Comparison of ENCODE assay signal across 8 cellular contexts in genomic region chr17:82204831-82205719, GRCh38. TPM values are rescaled to one million over a fixed set of nuclear protein-coding genes. Genes with fewer than 3 reads are reported as not detected.
DNase-seq lines count a peak whose midpoint lies in the region; ATAC-seq and TF ChIP-seq lines count a peak whose summit lies in the region.

No MANE protein-coding gene starts in this region.

- H3K4me3 Mint-ChIP-seq in brain, result peak overlapping the region in 3 of 5 experiments; percentile 41 to 67 (median 55)
- H3K4me3 Mint-ChIP-seq in natural killer cell treated with Interleukin-12 subunit alpha and Interleukin-12 subunit beta and Interleukin-15 and Interleukin-18, amount 100 ng/mL, for 72 hours, result peak overlapping the region; percentile 34

- H3K4me1 Mint-ChIP-seq in brain, result peaks cover 24% of the 10 kb centered on the region
- peaks cover 45 to 49% of the 10 kb centered on the region in 2 donors for H3K4me1 Mint-ChIP-seq in natural killer cell treated with Interleukin-12 subunit alpha and Interleukin-12 subunit beta and Interleukin-15 and Interleukin-18, amount 100 ng/mL, for 72 hours (ENCODE audit: low read depth in 2 of 2)

- H3K9me3 Mint-ChIP-seq in brain, result no peaks in the 10 kb centered on the region
- H3K9me3 Mint-ChIP-seq in natural killer cell treated with Interleukin-12 subunit alpha and Interleukin-12 subunit beta and Interleukin-15 and Interleukin-18, amount 100 ng/mL, for 72 hours, result no peaks in the 10 kb centered on the region

- peak overlapping the region; percentile 24 to 95 (median 78) for H3K27ac Mint-ChIP-seq in brain
- H3K27ac Mint-ChIP-seq in natural killer cell treated with Interleukin-12 subunit alpha and Interleukin-12 subunit beta and Interleukin-15 and Interleukin-18, amount 100 ng/mL, for 72 hours, result peak overlapping the region; percentile 74 to 84

- H3K36me3 Mint-ChIP-seq in brain, result peaks cover 6% of the 10 kb centered on the region
- no peaks in the 10 kb centered on the region for H3K36me3 Mint-ChIP-seq in natural killer cell treated with Interleukin-12 subunit alpha and Interleukin-12 subunit beta and Interleukin-15 and Interleukin-18, amount 100 ng/mL, for 72 hours

- TF ChIP-seq CTCF in brain (conservative IDR thresholded peaks at IDR 0.05), result no peak

- peak; percentile 70 to 82 for ATAC-seq in natural killer cell treated with Interleukin-12 subunit alpha and Interleukin-12 subunit beta and Interleukin-15 and Interleukin-18, amount 100 ng/mL, for 72 hours
- ATAC-seq in HG03108 (IDR thresholded peaks at IDR 0.05; ENCODE audit: unreplicated experiment) (no peak), HG02798 (IDR thresholded peaks at IDR 0.05; ENCODE audit: poor library complexity, unreplicated experiment) (no peak)

- peak; percentile 74 for DNase-seq in activated CD4-positive, alpha-beta T cell treated with anti-CD3 and anti-CD28 coated beads for 48 hours
- DNase-seq in activated CD4-positive, alpha-beta T cell treated with anti-CD3 and anti-CD28 coated beads for 1 hour, result no peak
- DNase-seq in NCI-H774 (lab: John Stamatoyannopoulos, UW), result peak; percentile 75
- DNase-seq in natural killer cell treated with Interleukin-12 subunit alpha and Interleukin-12 subunit beta and Interleukin-15 and Interleukin-18, amount 100 ng/mL, for 72 hours (ENCODE audit: low spot score), result no peak
- no peak for DNase-seq in foreskin melanocyte

- H3K27me3 Mint-ChIP-seq in brain, result peaks cover 2% of the 10 kb centered on the region
- H3K27me3 Mint-ChIP-seq in natural killer cell treated with Interleukin-12 subunit alpha and Interleukin-12 subunit beta and Interleukin-15 and Interleukin-18, amount 100 ng/mL, for 72 hours, result no peaks in the 10 kb centered on the region

RNA-seq across cellular contexts. Expression of gene CCDC57, which starts 7.6 kb away (rescaled TPM):
- polyA plus RNA-seq in brain (ENCODE audit: insufficient read depth, low read depth, low replicate concordance), result 15.6 TPM
- 10 to 100 TPM; 34.0 to 82.2 TPM for total RNA-seq in natural killer cell treated with Interleukin-12 subunit alpha and Interleukin-12 subunit beta and Interleukin-15 and Interleukin-18, amount 100 ng/mL, for 72 hours

RNA-seq across cellular contexts. Expression of gene SLC16A3, which starts 23.8 kb away (rescaled TPM):
- 8.7 TPM for polyA plus RNA-seq in brain (ENCODE audit: insufficient read depth, low read depth, low replicate concordance)
- total RNA-seq in natural killer cell treated with Interleukin-12 subunit alpha and Interleukin-12 subunit beta and Interleukin-15 and Interleukin-18, amount 100 ng/mL, for 72 hours, result 100 to 1,000 TPM; 241 to 534 TPM

Comparison
In these comparisons a context has a peak if more than half of its experiments do, and no peak if none do; other contexts are left out.
1. DNase-seq: peak in activated CD4-positive, alpha-beta T cell treated with anti-CD3 and anti-CD28 coated beads for 48 hours (single experiment) and NCI-H774 (single experiment); none in activated CD4-positive, alpha-beta T cell treated with anti-CD3 and anti-CD28 coated beads for 1 hour (single experiment), natural killer cell treated with Interleukin-12 subunit alpha and Interleukin-12 subunit beta and Interleukin-15 and Interleukin-18, amount 100 ng/mL, for 72 hours (single experiment) and foreskin melanocyte (single experiment).
2. ATAC-seq: peak in natural killer cell treated with Interleukin-12 subunit alpha and Interleukin-12 subunit beta and Interleukin-15 and Interleukin-18, amount 100 ng/mL, for 72 hours (2 of 2); none in HG03108 (single experiment) and HG02798 (single experiment).